ENCODE assay signal across 1 cellular context in genomic region chr2:182593394-182593707, GRCh38.
TF ChIP-seq lines count a peak whose summit lies in the region.

No MANE protein-coding gene starts in this region.

TF ChIP-seq in GM23338, 12 proteins besides CTCF, POLR2A, EP300 and RAD21 (continued from another document):
- TF ChIP-seq, protein P1, sequence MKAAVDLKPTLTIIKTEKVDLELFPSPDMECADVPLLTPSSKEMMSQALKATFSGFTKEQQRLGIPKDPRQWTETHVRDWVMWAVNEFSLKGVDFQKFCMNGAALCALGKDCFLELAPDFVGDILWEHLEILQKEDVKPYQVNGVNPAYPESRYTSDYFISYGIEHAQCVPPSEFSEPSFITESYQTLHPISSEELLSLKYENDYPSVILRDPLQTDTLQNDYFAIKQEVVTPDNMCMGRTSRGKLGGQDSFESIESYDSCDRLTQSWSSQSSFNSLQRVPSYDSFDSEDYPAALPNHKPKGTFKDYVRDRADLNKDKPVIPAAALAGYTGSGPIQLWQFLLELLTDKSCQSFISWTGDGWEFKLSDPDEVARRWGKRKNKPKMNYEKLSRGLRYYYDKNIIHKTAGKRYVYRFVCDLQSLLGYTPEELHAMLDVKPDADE (IDR thresholded peaks at IDR 0.05) = no peak
- TF ChIP-seq POLR2AphosphoS5 (IDR thresholded peaks at IDR 0.05; ENCODE audit: low read depth) = no peak
